ENCODE assay signal across 31 cellular contexts in genomic region chr10:115982526-115982925, GRCh38.
"Had no signal": no experiment of that assay in that cellular context is flagged by ENCODE, and none has a peak within 500 bp of the region (broad histone marks: within the 10 kb centered on the region; RNA-seq: fewer than 3 reads in every experiment).

No MANE protein-coding gene starts in this region.

- H3K4me1 ChIP-seq: adrenal gland, body of pancreas, breast epithelium had no signal

- H3K27ac ChIP-seq: adrenal gland, ascending aorta, body of pancreas, brain microvascular endothelial cell, breast epithelium, cardiac muscle cell had no signal

- H3K36me3 ChIP-seq: adrenal gland, ascending aorta, brain microvascular endothelial cell, breast epithelium, cardiac muscle cell had no signal

- H3K27me3 ChIP-seq: adrenal gland, ascending aorta, body of pancreas, brain microvascular endothelial cell, breast epithelium, cardiac muscle cell had no signal

- H3K4me3 ChIP-seq: adrenal gland, ascending aorta, body of pancreas, breast epithelium, cardiac muscle cell had no signal

- DNase-seq: activated effector memory CD4-positive, alpha-beta T cell treated with anti-CD3 and anti-CD28 coated beads, Interleukin-2, amount 50 U/mL, for 16 hours; activated effector memory CD4-positive, alpha-beta T cell treated with Interleukin-2 at 50 U/mL for 16 hours; activated gamma-delta T cell; activated gamma-delta T cell treated with Interleukin-2 at 50 U/mL for 16 hours; activated naive CD4-positive, alpha-beta T cell; activated naive CD4-positive, alpha-beta T cell treated with anti-CD3 and anti-CD28 coated beads for 36 hours; activated naive CD4-positive, alpha-beta T cell treated with anti-CD3 and anti-CD28 coated beads, Interleukin-2, amount 10 ng/mL, durations not matched to agents 7 days and 5 days; activated naive CD4-positive, alpha-beta T cell treated with anti-CD3 and anti-CD28 coated beads, Interleukin-2, amount 50 U/mL, for 16 hours; activated naive CD4-positive, alpha-beta T cell treated with Interleukin-2 at 50 U/mL for 16 hours; activated naive CD8-positive, alpha-beta T cell treated with anti-CD3 and anti-CD28 coated beads for 36 hours; activated naive CD8-positive, alpha-beta T cell treated with anti-CD3 and anti-CD28 coated beads, Interleukin-2, amount 10 ng/mL, durations not matched to agents 7 days and 5 days; activated naive CD8-positive, alpha-beta T cell treated with anti-CD3 and anti-CD28 coated beads, Interleukin-2, amount 50 U/mL, for 24 hours; activated T-cell treated with anti-CD3 and anti-CD28 coated beads, Interleukin-2, amount 50 U/mL, for 1 hour; activated T-cell treated with anti-CD3 and anti-CD28 coated beads, Interleukin-2, amount 50 U/mL, for 24 hours; activated T-cell treated with anti-CD3 and anti-CD28 coated beads, Interleukin-2, amount 50 U/mL, for 4 hours; activated T-cell treated with anti-CD3 and anti-CD28 coated beads, Interleukin-2, amount 50 U/mL, for 48 hours; activated T-cell treated with anti-CD3 and anti-CD28 coated beads, Interleukin-2, amount 50 U/mL, for 72 hours; adrenal gland; amniotic stem cell; amygdala; anterior cingulate cortex; aorta; body of pancreas; brain microvascular endothelial cell; caudate nucleus; central memory CD4-positive, alpha-beta T cell; cerebellar nuclear complex had no signal

- FAIRE-seq: astrocyte had no signal
